Comparison of ENCODE assay signal across 1 cellular context in the genomic region with DNA sequence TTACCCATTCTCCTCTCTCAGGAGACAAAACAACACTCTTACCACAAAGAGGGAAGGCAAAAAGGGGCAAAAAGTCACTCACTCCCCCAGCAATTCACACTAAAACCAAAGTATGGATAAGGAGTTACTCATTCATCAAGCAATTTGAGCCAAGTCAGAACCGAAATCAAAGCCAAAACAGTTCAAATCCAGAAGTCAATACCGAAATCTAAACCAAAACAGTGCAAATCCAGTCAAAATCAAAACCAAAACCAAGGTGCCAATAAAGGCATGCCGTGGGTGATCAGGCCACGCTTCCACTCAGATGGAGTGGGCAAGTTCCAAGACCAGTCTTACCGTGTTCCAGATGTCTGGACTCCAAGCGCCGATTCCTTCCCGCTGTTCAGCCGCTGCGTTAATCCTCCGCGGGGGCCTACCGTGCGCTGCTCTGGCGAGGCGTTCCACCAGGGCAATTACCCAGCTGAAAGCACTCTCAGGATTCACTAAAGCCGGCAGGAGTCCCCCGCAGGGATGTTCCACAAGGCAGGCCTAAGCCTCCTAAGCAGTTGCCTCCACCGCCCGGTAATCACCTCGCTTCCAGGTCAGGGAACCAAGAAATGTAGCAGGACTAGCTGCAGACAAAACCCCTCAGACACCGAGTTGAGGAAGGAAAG.
A peak's percentile ranks its signal among the peaks of the same experiment; 100 is the strongest.
TF ChIP-seq lines count a peak whose summit lies in the region.
"Not testable (repeated sequence)": the region's sequence is repeated elsewhere in the genome, so short reads cannot be mapped to it uniquely, and the experiment has no call there.

No MANE protein-coding gene starts in this region.

TF ChIP-seq in K562, 482 proteins besides CTCF, POLR2A, EP300 and RAD21 (continues in another document):
- peak; percentile 18; the same call in 1 of the 2 replicates for TF ChIP-seq PHF8 (IDR thresholded peaks at IDR 0.05; ENCODE audit: borderline replicate concordance, low read length)
- 0 out of 2 replicates have a peak, but pooled peaks have one; percentile 8 for TF ChIP-seq ESRRA (IDR thresholded peaks at IDR 0.05; ENCODE audit: borderline replicate concordance, low read depth)
- peak; percentile 18; the same call in 1 of the 2 replicates for TF ChIP-seq HDAC2 (IDR thresholded peaks at IDR 0.05)
- TF ChIP-seq, protein P1, sequence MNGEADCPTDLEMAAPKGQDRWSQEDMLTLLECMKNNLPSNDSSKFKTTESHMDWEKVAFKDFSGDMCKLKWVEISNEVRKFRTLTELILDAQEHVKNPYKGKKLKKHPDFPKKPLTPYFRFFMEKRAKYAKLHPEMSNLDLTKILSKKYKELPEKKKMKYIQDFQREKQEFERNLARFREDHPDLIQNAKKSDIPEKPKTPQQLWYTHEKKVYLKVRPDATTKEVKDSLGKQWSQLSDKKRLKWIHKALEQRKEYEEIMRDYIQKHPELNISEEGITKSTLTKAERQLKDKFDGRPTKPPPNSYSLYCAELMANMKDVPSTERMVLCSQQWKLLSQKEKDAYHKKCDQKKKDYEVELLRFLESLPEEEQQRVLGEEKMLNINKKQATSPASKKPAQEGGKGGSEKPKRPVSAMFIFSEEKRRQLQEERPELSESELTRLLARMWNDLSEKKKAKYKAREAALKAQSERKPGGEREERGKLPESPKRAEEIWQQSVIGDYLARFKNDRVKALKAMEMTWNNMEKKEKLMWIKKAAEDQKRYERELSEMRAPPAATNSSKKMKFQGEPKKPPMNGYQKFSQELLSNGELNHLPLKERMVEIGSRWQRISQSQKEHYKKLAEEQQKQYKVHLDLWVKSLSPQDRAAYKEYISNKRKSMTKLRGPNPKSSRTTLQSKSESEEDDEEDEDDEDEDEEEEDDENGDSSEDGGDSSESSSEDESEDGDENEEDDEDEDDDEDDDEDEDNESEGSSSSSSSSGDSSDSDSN (IDR thresholded peaks at IDR 0.05; ENCODE audit: borderline replicate concordance in 1 of 2, low read depth in 2 of 2, low read length in 2 of 2) = 0 out of 4 replicates have a peak, but pooled peaks of 1 of the 2 experiments have one; percentile 13
- TF ChIP-seq KDM1A (IDR thresholded peaks at IDR 0.05) = peak; percentile 83 to 86
- peak; percentile 34 for TF ChIP-seq RBBP5 (IDR thresholded peaks at IDR 0.05; ENCODE audit: borderline replicate concordance, insufficient read depth, low read length, poor library complexity, severe bottlenecking)
- TF ChIP-seq, protein P2, sequence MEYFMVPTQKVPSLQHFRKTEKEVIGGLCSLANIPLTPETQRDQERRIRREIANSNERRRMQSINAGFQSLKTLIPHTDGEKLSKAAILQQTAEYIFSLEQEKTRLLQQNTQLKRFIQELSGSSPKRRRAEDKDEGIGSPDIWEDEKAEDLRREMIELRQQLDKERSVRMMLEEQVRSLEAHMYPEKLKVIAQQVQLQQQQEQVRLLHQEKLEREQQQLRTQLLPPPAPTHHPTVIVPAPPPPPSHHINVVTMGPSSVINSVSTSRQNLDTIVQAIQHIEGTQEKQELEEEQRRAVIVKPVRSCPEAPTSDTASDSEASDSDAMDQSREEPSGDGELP (CRISPR knock-in tag; IDR thresholded peaks at IDR 0.05; ENCODE audit: borderline replicate concordance) = peak; percentile 73
- peak in 1 of 2 experiments; percentile 59; a peak in 2 of 4 replicates for TF ChIP-seq HDAC1 (IDR thresholded peaks at IDR 0.05)
- TF ChIP-seq GABPB1 (CRISPR knock-in tag; IDR thresholded peaks at IDR 0.05) = peak; percentile 24; the same call in 1 of the 2 replicates
- TF ChIP-seq, protein P3, sequence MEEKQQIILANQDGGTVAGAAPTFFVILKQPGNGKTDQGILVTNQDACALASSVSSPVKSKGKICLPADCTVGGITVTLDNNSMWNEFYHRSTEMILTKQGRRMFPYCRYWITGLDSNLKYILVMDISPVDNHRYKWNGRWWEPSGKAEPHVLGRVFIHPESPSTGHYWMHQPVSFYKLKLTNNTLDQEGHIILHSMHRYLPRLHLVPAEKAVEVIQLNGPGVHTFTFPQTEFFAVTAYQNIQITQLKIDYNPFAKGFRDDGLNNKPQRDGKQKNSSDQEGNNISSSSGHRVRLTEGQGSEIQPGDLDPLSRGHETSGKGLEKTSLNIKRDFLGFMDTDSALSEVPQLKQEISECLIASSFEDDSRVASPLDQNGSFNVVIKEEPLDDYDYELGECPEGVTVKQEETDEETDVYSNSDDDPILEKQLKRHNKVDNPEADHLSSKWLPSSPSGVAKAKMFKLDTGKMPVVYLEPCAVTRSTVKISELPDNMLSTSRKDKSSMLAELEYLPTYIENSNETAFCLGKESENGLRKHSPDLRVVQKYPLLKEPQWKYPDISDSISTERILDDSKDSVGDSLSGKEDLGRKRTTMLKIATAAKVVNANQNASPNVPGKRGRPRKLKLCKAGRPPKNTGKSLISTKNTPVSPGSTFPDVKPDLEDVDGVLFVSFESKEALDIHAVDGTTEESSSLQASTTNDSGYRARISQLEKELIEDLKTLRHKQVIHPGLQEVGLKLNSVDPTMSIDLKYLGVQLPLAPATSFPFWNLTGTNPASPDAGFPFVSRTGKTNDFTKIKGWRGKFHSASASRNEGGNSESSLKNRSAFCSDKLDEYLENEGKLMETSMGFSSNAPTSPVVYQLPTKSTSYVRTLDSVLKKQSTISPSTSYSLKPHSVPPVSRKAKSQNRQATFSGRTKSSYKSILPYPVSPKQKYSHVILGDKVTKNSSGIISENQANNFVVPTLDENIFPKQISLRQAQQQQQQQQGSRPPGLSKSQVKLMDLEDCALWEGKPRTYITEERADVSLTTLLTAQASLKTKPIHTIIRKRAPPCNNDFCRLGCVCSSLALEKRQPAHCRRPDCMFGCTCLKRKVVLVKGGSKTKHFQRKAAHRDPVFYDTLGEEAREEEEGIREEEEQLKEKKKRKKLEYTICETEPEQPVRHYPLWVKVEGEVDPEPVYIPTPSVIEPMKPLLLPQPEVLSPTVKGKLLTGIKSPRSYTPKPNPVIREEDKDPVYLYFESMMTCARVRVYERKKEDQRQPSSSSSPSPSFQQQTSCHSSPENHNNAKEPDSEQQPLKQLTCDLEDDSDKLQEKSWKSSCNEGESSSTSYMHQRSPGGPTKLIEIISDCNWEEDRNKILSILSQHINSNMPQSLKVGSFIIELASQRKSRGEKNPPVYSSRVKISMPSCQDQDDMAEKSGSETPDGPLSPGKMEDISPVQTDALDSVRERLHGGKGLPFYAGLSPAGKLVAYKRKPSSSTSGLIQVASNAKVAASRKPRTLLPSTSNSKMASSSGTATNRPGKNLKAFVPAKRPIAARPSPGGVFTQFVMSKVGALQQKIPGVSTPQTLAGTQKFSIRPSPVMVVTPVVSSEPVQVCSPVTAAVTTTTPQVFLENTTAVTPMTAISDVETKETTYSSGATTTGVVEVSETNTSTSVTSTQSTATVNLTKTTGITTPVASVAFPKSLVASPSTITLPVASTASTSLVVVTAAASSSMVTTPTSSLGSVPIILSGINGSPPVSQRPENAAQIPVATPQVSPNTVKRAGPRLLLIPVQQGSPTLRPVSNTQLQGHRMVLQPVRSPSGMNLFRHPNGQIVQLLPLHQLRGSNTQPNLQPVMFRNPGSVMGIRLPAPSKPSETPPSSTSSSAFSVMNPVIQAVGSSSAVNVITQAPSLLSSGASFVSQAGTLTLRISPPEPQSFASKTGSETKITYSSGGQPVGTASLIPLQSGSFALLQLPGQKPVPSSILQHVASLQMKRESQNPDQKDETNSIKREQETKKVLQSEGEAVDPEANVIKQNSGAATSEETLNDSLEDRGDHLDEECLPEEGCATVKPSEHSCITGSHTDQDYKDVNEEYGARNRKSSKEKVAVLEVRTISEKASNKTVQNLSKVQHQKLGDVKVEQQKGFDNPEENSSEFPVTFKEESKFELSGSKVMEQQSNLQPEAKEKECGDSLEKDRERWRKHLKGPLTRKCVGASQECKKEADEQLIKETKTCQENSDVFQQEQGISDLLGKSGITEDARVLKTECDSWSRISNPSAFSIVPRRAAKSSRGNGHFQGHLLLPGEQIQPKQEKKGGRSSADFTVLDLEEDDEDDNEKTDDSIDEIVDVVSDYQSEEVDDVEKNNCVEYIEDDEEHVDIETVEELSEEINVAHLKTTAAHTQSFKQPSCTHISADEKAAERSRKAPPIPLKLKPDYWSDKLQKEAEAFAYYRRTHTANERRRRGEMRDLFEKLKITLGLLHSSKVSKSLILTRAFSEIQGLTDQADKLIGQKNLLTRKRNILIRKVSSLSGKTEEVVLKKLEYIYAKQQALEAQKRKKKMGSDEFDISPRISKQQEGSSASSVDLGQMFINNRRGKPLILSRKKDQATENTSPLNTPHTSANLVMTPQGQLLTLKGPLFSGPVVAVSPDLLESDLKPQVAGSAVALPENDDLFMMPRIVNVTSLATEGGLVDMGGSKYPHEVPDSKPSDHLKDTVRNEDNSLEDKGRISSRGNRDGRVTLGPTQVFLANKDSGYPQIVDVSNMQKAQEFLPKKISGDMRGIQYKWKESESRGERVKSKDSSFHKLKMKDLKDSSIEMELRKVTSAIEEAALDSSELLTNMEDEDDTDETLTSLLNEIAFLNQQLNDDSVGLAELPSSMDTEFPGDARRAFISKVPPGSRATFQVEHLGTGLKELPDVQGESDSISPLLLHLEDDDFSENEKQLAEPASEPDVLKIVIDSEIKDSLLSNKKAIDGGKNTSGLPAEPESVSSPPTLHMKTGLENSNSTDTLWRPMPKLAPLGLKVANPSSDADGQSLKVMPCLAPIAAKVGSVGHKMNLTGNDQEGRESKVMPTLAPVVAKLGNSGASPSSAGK (IDR thresholded peaks at IDR 0.05) = 0 out of 2 replicates have a peak, but pooled peaks have one; percentile 17
- TF ChIP-seq, protein P4, sequence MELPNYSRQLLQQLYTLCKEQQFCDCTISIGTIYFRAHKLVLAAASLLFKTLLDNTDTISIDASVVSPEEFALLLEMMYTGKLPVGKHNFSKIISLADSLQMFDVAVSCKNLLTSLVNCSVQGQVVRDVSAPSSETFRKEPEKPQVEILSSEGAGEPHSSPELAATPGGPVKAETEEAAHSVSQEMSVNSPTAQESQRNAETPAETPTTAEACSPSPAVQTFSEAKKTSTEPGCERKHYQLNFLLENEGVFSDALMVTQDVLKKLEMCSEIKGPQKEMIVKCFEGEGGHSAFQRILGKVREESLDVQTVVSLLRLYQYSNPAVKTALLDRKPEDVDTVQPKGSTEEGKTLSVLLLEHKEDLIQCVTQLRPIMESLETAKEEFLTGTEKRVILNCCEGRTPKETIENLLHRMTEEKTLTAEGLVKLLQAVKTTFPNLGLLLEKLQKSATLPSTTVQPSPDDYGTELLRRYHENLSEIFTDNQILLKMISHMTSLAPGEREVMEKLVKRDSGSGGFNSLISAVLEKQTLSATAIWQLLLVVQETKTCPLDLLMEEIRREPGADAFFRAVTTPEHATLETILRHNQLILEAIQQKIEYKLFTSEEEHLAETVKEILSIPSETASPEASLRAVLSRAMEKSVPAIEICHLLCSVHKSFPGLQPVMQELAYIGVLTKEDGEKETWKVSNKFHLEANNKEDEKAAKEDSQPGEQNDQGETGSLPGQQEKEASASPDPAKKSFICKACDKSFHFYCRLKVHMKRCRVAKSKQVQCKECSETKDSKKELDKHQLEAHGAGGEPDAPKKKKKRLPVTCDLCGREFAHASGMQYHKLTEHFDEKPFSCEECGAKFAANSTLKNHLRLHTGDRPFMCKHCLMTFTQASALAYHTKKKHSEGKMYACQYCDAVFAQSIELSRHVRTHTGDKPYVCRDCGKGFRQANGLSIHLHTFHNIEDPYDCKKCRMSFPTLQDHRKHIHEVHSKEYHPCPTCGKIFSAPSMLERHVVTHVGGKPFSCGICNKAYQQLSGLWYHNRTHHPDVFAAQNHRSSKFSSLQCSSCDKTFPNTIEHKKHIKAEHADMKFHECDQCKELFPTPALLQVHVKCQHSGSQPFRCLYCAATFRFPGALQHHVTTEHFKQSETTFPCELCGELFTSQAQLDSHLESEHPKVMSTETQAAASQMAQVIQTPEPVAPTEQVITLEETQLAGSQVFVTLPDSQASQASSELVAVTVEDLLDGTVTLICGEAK (IDR thresholded peaks at IDR 0.05) = peak; percentile 31; the same call in 1 of the 2 replicates
- TF ChIP-seq, protein P4 (CRISPR knock-in tag; IDR thresholded peaks at IDR 0.05) = not testable (repeated sequence)
- peak; percentile 87 for TF ChIP-seq ZFX (CRISPR knock-in tag; IDR thresholded peaks at IDR 0.05)
- peak; percentile 52 for TF ChIP-seq L3MBTL2 (IDR thresholded peaks at IDR 0.05)
- TF ChIP-seq, protein P5, sequence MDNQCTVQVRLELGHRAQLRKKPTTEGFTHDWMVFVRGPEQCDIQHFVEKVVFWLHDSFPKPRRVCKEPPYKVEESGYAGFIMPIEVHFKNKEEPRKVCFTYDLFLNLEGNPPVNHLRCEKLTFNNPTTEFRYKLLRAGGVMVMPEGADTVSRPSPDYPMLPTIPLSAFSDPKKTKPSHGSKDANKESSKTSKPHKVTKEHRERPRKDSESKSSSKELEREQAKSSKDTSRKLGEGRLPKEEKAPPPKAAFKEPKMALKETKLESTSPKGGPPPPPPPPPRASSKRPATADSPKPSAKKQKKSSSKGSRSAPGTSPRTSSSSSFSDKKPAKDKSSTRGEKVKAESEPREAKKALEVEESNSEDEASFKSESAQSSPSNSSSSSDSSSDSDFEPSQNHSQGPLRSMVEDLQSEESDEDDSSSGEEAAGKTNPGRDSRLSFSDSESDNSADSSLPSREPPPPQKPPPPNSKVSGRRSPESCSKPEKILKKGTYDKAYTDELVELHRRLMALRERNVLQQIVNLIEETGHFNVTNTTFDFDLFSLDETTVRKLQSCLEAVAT (IDR thresholded peaks at IDR 0.05) = peak in 1 of 2 experiments; percentile 68; a peak in 2 of 4 replicates
- TF ChIP-seq, protein P6, sequence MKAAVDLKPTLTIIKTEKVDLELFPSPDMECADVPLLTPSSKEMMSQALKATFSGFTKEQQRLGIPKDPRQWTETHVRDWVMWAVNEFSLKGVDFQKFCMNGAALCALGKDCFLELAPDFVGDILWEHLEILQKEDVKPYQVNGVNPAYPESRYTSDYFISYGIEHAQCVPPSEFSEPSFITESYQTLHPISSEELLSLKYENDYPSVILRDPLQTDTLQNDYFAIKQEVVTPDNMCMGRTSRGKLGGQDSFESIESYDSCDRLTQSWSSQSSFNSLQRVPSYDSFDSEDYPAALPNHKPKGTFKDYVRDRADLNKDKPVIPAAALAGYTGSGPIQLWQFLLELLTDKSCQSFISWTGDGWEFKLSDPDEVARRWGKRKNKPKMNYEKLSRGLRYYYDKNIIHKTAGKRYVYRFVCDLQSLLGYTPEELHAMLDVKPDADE (conservative IDR thresholded peaks at IDR 0.05; ENCODE audit: control insufficient read depth, low read depth, low read length) = 0 out of 2 replicates have a peak, but pooled peaks have one; percentile 8
- peak; percentile 95 for TF ChIP-seq KAT7 (CRISPR knock-in tag; IDR thresholded peaks at IDR 0.05; ENCODE audit: borderline replicate concordance)
